6 cellular contexts compared by ENCODE assay signal in the genomic region with DNA sequence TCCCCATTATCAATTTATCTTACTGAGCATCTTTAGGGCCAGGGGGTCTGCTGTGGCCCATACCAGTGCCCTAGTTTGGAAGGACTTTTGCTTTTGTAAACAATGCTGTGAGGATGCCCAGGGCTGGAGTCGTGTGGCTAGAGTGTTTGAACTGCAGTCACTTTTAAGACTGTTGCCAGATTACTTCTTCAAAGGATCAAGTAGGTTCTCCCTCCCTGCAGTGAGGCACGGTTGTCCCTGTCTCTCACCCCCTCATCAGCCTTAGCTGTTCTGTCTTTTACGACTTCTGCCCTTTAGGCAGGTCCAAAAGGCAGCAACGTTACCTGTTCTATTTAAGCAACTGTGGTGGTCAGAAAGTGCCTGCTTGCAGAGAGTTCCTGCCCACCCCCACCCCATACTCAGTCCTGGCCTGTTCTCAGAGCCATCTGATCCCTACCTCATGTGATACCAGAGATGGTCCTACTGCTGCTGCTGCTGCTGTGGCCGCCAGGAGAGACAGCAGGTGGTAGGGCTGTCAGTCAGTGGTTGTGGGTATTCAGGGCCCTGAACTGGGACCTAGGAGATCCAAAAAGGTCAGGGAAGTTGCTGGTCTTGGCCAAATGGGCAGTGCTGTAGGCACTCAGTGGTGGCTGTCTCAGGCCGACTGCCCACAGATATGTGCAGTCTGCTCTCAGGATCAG. TPM values are rescaled to one million over a fixed set of nuclear protein-coding genes. Genes with fewer than 3 reads are reported as not detected.
"Had no signal": no experiment of that assay in that cellular context is flagged by ENCODE, and none has a peak within 500 bp of the region (broad histone marks: within the 10 kb centered on the region; RNA-seq: fewer than 3 reads in every experiment).

No MANE protein-coding gene starts in this region.

RNA-seq across cellular contexts. Expression of gene AMIGO3, which starts 25.0 kb away (rescaled TPM):
- total RNA-seq: left lobe of liver, liver, lower lobe of right lung, urinary bladder, vagina had no signal
- polyA plus RNA-seq: mammary epithelial cell had no signal
